7 cellular contexts compared by ENCODE assay signal in genomic region chr10:97292097-97292861, GRCh38.
A peak's percentile ranks its signal among the peaks of the same experiment; 100 is the strongest.
DNase-seq lines count a peak whose midpoint lies in the region; ATAC-seq and FAIRE-seq lines count a peak whose summit lies in the region.

A gene with protein sequence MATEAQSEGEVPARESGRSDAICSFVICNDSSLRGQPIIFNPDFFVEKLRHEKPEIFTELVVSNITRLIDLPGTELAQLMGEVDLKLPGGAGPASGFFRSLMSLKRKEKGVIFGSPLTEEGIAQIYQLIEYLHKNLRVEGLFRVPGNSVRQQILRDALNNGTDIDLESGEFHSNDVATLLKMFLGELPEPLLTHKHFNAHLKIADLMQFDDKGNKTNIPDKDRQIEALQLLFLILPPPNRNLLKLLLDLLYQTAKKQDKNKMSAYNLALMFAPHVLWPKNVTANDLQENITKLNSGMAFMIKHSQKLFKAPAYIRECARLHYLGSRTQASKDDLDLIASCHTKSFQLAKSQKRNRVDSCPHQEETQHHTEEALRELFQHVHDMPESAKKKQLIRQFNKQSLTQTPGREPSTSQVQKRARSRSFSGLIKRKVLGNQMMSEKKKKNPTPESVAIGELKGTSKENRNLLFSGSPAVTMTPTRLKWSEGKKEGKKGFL (minus strand): TSS chr10:97292637. CDS start chr10:97292627, 10 bp downstream.

- peak within 1 kb of the TSS; percentile 94 for H3K9ac ChIP-seq in rectal smooth muscle tissue (ENCODE audit: low read length)

- no peaks in the 10 kb centered on the region for H3K27me3 ChIP-seq in rectal smooth muscle tissue (ENCODE audit: control insufficient read depth, insufficient read depth, low read length)

- H3K27ac ChIP-seq in rectal smooth muscle tissue (ENCODE audit: low read depth, low read length): peak within 1 kb of the TSS; percentile 88

- H3K4me3 ChIP-seq in rectal smooth muscle tissue (ENCODE audit: low read length): peak within 1 kb of the TSS; percentile 97

- FAIRE-seq in GM18507 (lab: Jason Lieb, UNC): peak; percentile 99

- H3K36me3 ChIP-seq in rectal smooth muscle tissue (ENCODE audit: control insufficient read depth, insufficient read depth, low read length): no peaks in the 10 kb centered on the region

- peak; percentile 98 for ATAC-seq in HG02981 (IDR thresholded peaks at IDR 0.05; ENCODE audit: unreplicated experiment)

- H3K4me1 ChIP-seq in rectal smooth muscle tissue (ENCODE audit: control insufficient read depth, insufficient read depth, low read length): no peaks in the 10 kb centered on the region

- peak; percentile 87 for DNase-seq in GM18507 (ENCODE audit: extremely low spot score, insufficient read length, low read depth)
- peak; percentile 78 for DNase-seq in NCI-H2029 treated with DMSO at 0.1 percent for 48 hours (lab: John Stamatoyannopoulos, UW)
- peak; percentile 83 for DNase-seq in T-helper 9 cell
- DNase-seq in astrocyte of the hippocampus (ENCODE audit: low read depth, low spot score): peak; percentile 99
- peak; percentile 97 for DNase-seq in hepatic stellate cell (ENCODE audit: low spot score)

Comparison
In these comparisons a context has a peak if more than half of its experiments do, and no peak if none do; other contexts are left out.
1. Peak in every context shown above with its lines: DNase-seq, ATAC-seq, H3K4me3 ChIP-seq and H3K27ac ChIP-seq.